ENCODE assay signal across 18 cellular contexts in genomic region chr22:40450651-40451050, GRCh38.
A peak's percentile ranks its signal among the peaks of the same experiment; 100 is the strongest.
DNase-seq lines count a peak whose midpoint lies in the region; ATAC-seq, FAIRE-seq and TF ChIP-seq lines count a peak whose summit lies in the region.
"Had no signal": no experiment of that assay in that cellular context is flagged by ENCODE, and none has a peak within 500 bp of the region (broad histone marks: within the 10 kb centered on the region; RNA-seq: fewer than 3 reads in every experiment).

No MANE protein-coding gene starts in this region.

- H3K27ac Mint-ChIP-seq in activated naive CD4-positive, alpha-beta T cell treated with anti-CD3 and anti-CD28 coated beads, Interleukin-2, amount 10 ng/mL, durations not matched to agents 7 days and 5 days: peak overlapping the region; percentile 91
- peak overlapping the region in 1 of 2 donors; percentile 39 for H3K27ac Mint-ChIP-seq in activated naive CD4-positive, alpha-beta T cell treated with anti-CD3 and anti-CD28 coated beads, Interleukin-2, amount 50 U/mL, for 72 hours
- peak overlapping the region in 2 of 3 donors; percentile 70 to 79 for H3K27ac Mint-ChIP-seq in IgD-negative memory B cell
- peak overlapping the region; percentile 35 for H3K27ac Mint-ChIP-seq in central memory CD8-positive, alpha-beta T cell (ENCODE audit: low read depth)

- no peak for TF ChIP-seq CTCF in neutrophil (IDR thresholded peaks at IDR 0.05)

- H3K27ac ChIP-seq in neutrophil (peak overlapping the region; percentile 68), aorta (ENCODE audit: low read depth in 1 of 2, low read length in 2 of 2) (no peak overlapping the region)
- H3K27ac ChIP-seq: BLaER1 treated with 17β-estradiol and CSF1 and Interleukin-3, amounts not matched to agents 10 nM and 100 nM had no signal

- H3K4me1 Mint-ChIP-seq in activated naive CD4-positive, alpha-beta T cell treated with anti-CD3 and anti-CD28 coated beads, Interleukin-2, amount 10 ng/mL, durations not matched to agents 7 days and 5 days: peaks cover 48% of the 10 kb centered on the region
- H3K4me1 Mint-ChIP-seq in IgD-negative memory B cell: peaks cover 38 to 58% (median 46%) of the 10 kb centered on the region in 3 donors
- H3K4me1 Mint-ChIP-seq in central memory CD8-positive, alpha-beta T cell: peaks cover 55% of the 10 kb centered on the region

- H3K27me3 ChIP-seq in neutrophil: no peaks in the 10 kb centered on the region
- H3K27me3 ChIP-seq in aorta (ENCODE audit: control insufficient read depth in 1 of 2, insufficient read depth in 2 of 2, low read length in 1 of 2): no peaks in the 10 kb centered on the region
- H3K27me3 ChIP-seq: BLaER1 treated with 17β-estradiol and CSF1 and Interleukin-3, amounts not matched to agents 10 nM and 100 nM had no signal

- no peaks in the 10 kb centered on the region for H3K27me3 Mint-ChIP-seq in activated naive CD4-positive, alpha-beta T cell treated with anti-CD3 and anti-CD28 coated beads, Interleukin-2, amount 10 ng/mL, durations not matched to agents 7 days and 5 days
- no peaks in the 10 kb centered on the region for H3K27me3 Mint-ChIP-seq in IgD-negative memory B cell
- H3K27me3 Mint-ChIP-seq in central memory CD8-positive, alpha-beta T cell: no peaks in the 10 kb centered on the region

- CTCF ChIA-PET in activated naive CD4-positive, alpha-beta T cell treated with anti-CD3 and anti-CD28 coated beads, Interleukin-2, amount 10 ng/mL, durations not matched to agents 7 days and 5 days (lab: Charles Lee): interaction anchor here (0.9 kb wide), 1 partner anchor 35 kb away, joined by 3 read pairs; no protein-coding TSS in a partner anchor

- H3K36me3 ChIP-seq in neutrophil: peaks cover 17% of the 10 kb centered on the region
- no peaks in the 10 kb centered on the region for H3K36me3 ChIP-seq in aorta (ENCODE audit: control insufficient read depth in 1 of 2, insufficient read depth in 2 of 2, low read length in 1 of 2)

- no peak for ATAC-seq in activated naive CD4-positive, alpha-beta T cell treated with anti-CD3 and anti-CD28 coated beads, Interleukin-2, amount 50 U/mL, for 72 hours
- ATAC-seq in central memory CD8-positive, alpha-beta T cell (replicated peaks; ENCODE audit: extremely low read depth, poor library complexity, severe bottlenecking): no peak
- ATAC-seq in aorta (ENCODE audit: low FRiP score): no peak
- ATAC-seq: left lobe of liver, mucosa of descending colon had no signal

- WGBS in aorta, 2 donors: 6 to 10% methylated on average over 3 of the region's 3 CpGs

- H3K4me3 Mint-ChIP-seq in activated naive CD4-positive, alpha-beta T cell treated with anti-CD3 and anti-CD28 coated beads, Interleukin-2, amount 10 ng/mL, durations not matched to agents 7 days and 5 days: peak overlapping the region; percentile 56
- no peak overlapping the region for H3K4me3 Mint-ChIP-seq in IgD-negative memory B cell
- H3K4me3 Mint-ChIP-seq in central memory CD8-positive, alpha-beta T cell: peak overlapping the region; percentile 46

- no peak for FAIRE-seq in RCC 7860 (lab: Jason Lieb, UNC)
- FAIRE-seq: A549, GM18507 had no signal

- DNase-seq in activated naive CD4-positive, alpha-beta T cell treated with anti-CD3 and anti-CD28 coated beads, Interleukin-2, amount 10 ng/mL, durations not matched to agents 7 days and 5 days: no peak
- no peak for DNase-seq in activated naive CD4-positive, alpha-beta T cell treated with anti-CD3 and anti-CD28 coated beads, Interleukin-2, amount 50 U/mL, for 72 hours (ENCODE audit: low spot score in 2 of 2)
- no peak for DNase-seq in central memory CD8-positive, alpha-beta T cell (ENCODE audit: low spot score in 2 of 2)
- DNase-seq in RCC 7860 (ENCODE audit: low spot score): no peak
- DNase-seq in stimulated activated CD4-positive, alpha-beta T cell treated with anti-CD3 and anti-CD28 coated beads, Interleukin-2, amount 100 ng/mL, for 24 hours: no peak
- no peak for DNase-seq in aorta
- DNase-seq: activated CD4-positive, alpha-beta T cell treated with anti-CD3 and anti-CD28 coated beads for 48 hours; DMS 273 treated with DMSO at 0.1 percent for 48 hours; mucosa of descending colon; NCI-H524 treated with DMSO at 0.1 percent for 48 hours; SHP77; stimulated activated CD4-positive, alpha-beta T cell treated with anti-CD3 and anti-CD28 coated beads, Interleukin-4, amount 100 ng/mL, for 4 hours had no signal

- H3K36me3 Mint-ChIP-seq in activated naive CD4-positive, alpha-beta T cell treated with anti-CD3 and anti-CD28 coated beads, Interleukin-2, amount 10 ng/mL, durations not matched to agents 7 days and 5 days: peaks cover 56% of the 10 kb centered on the region
- peaks cover 0 to 8% of the 10 kb centered on the region in 2 donors for H3K36me3 Mint-ChIP-seq in activated naive CD4-positive, alpha-beta T cell treated with anti-CD3 and anti-CD28 coated beads, Interleukin-2, amount 50 U/mL, for 72 hours
- H3K36me3 Mint-ChIP-seq in IgD-negative memory B cell: peaks cover 1% of the 10 kb centered on the region
- H3K36me3 Mint-ChIP-seq in central memory CD8-positive, alpha-beta T cell (ENCODE audit: insufficient read depth): peaks cover 7% of the 10 kb centered on the region

- H3K9me3 Mint-ChIP-seq in activated naive CD4-positive, alpha-beta T cell treated with anti-CD3 and anti-CD28 coated beads, Interleukin-2, amount 10 ng/mL, durations not matched to agents 7 days and 5 days: no peaks in the 10 kb centered on the region
- H3K9me3 Mint-ChIP-seq in activated naive CD4-positive, alpha-beta T cell treated with anti-CD3 and anti-CD28 coated beads, Interleukin-2, amount 50 U/mL, for 72 hours: no peaks in the 10 kb centered on the region
- no peaks in the 10 kb centered on the region for H3K9me3 Mint-ChIP-seq in IgD-negative memory B cell
- H3K9me3 Mint-ChIP-seq in central memory CD8-positive, alpha-beta T cell: no peaks in the 10 kb centered on the region

- no peaks in the 10 kb centered on the region for H3K9me3 ChIP-seq in neutrophil
- H3K9me3 ChIP-seq in aorta (ENCODE audit: control insufficient read depth, low read length): no peaks in the 10 kb centered on the region
- H3K9me3 ChIP-seq: A549, mucosa of descending colon had no signal

- H3K4me3 ChIP-seq in neutrophil (ENCODE audit: low read depth in 1 of 2, low read length in 1 of 2) (no peak overlapping the region), aorta (ENCODE audit: low read length in 2 of 2) (no peak overlapping the region)
- H3K4me3 ChIP-seq: A549; BLaER1 treated with 17β-estradiol and CSF1 and Interleukin-3, amounts not matched to agents 10 nM and 100 nM; mucosa of descending colon had no signal

- peaks cover 88 to 94% of the 10 kb centered on the region in 2 experiments for H3K4me1 ChIP-seq in neutrophil (ENCODE audit: control insufficient read depth in 1 of 2, insufficient read depth in 1 of 2, low read depth in 1 of 2, low read length in 1 of 2)
- peaks cover 5 to 11% of the 10 kb centered on the region in 2 donors for H3K4me1 ChIP-seq in aorta (ENCODE audit: control insufficient read depth in 1 of 2, insufficient read depth in 2 of 2, low read length in 2 of 2)

- intact Hi-C loops in aorta (cut with DNase I): loop anchor here in 1 of 2 donors (5.0 kb wide), 1 partner anchor 37 kb away; no protein-coding TSS in a partner anchor

Comparison
In these comparisons a context has a peak if more than half of its experiments do, and no peak if none do; other contexts are left out.
1. H3K4me3 Mint-ChIP-seq: peak in activated naive CD4-positive, alpha-beta T cell treated with anti-CD3 and anti-CD28 coated beads, Interleukin-2, amount 10 ng/mL, durations not matched to agents 7 days and 5 days (single experiment) and central memory CD8-positive, alpha-beta T cell (single experiment); none in IgD-negative memory B cell (0 of 4).